Comparison of ENCODE assay signal across 10 cellular contexts in genomic region chr13:22126433-22127021, GRCh38.
DNase-seq lines count a peak whose midpoint lies in the region; ATAC-seq and TF ChIP-seq lines count a peak whose summit lies in the region.
"Had no signal": no experiment of that assay in that cellular context is flagged by ENCODE, and none has a peak within 500 bp of the region (broad histone marks: within the 10 kb centered on the region; RNA-seq: fewer than 3 reads in every experiment).

No MANE protein-coding gene starts in this region.

- H3K36me3 Mint-ChIP-seq in memory B cell = no peaks in the 10 kb centered on the region
- H3K36me3 Mint-ChIP-seq in activated CD4-positive, alpha-beta memory T cell treated with anti-CD3 and anti-CD28 coated beads, Interleukin-2, amount 10 ng/mL, durations not matched to agents 7 days and 5 days (ENCODE audit: low read depth) = peaks cover 4% of the 10 kb centered on the region

- no peak overlapping the region for H3K27ac ChIP-seq in esophagus squamous epithelium

- no peaks in the 10 kb centered on the region for H3K9me3 ChIP-seq in esophagus squamous epithelium

- intact Hi-C loops in esophagus squamous epithelium (cut with DNase I) = no loop called here

- 16 to 33% methylated on average over 1 to 2 of the region's 2 CpGs for WGBS in esophagus squamous epithelium, 2 donors

- peaks cover 3% of the 10 kb centered on the region for H3K9me3 Mint-ChIP-seq in memory B cell
- peaks cover 6% of the 10 kb centered on the region for H3K9me3 Mint-ChIP-seq in activated CD4-positive, alpha-beta memory T cell treated with anti-CD3 and anti-CD28 coated beads, Interleukin-2, amount 10 ng/mL, durations not matched to agents 7 days and 5 days

- no peaks in the 10 kb centered on the region for H3K36me3 ChIP-seq in esophagus squamous epithelium

- ATAC-seq in GM18873 (IDR thresholded peaks at IDR 0.05; ENCODE audit: low FRiP score, unreplicated experiment) (peak; percentile 97), GM21723 (IDR thresholded peaks at IDR 0.05; ENCODE audit: unreplicated experiment) (peak; percentile 96), HG03520 (IDR thresholded peaks at IDR 0.05; ENCODE audit: unreplicated experiment) (peak; percentile 96), memory B cell (ENCODE audit: low read depth) (peak; percentile 100)
- ATAC-seq: SK-N-SH treated with all-trans-retinoic acid at 6 μM for 48 hours had no signal

- CTCF ChIA-PET in activated CD4-positive, alpha-beta memory T cell treated with anti-CD3 and anti-CD28 coated beads, Interleukin-2, amount 10 ng/mL, durations not matched to agents 7 days and 5 days (lab: Charles Lee) = no interaction called here

- no peaks in the 10 kb centered on the region for H3K27me3 ChIP-seq in esophagus squamous epithelium

- no peak for TF ChIP-seq CTCF in esophagus squamous epithelium (IDR thresholded peaks at IDR 0.05)

- no peak overlapping the region for H3K4me3 ChIP-seq in esophagus squamous epithelium

- POLR2A ChIA-PET in activated CD4-positive, alpha-beta memory T cell treated with anti-CD3 and anti-CD28 coated beads, Interleukin-2, amount 10 ng/mL, durations not matched to agents 7 days and 5 days (lab: Charles Lee) = no interaction called here

- H3K4me1 ChIP-seq in esophagus squamous epithelium = peaks cover 0 to 3% (median 0%) of the 10 kb centered on the region in 3 donors

- no peak for TF ChIP-seq POLR2A in esophagus squamous epithelium (IDR thresholded peaks at IDR 0.05)

- H3K27me3 Mint-ChIP-seq in memory B cell = peaks cover 4% of the 10 kb centered on the region
- H3K27me3 Mint-ChIP-seq in activated CD4-positive, alpha-beta memory T cell treated with anti-CD3 and anti-CD28 coated beads, Interleukin-2, amount 10 ng/mL, durations not matched to agents 7 days and 5 days = no peaks in the 10 kb centered on the region

- no peak overlapping the region for H3K27ac Mint-ChIP-seq in memory B cell
- no peak overlapping the region for H3K27ac Mint-ChIP-seq in activated CD4-positive, alpha-beta memory T cell treated with anti-CD3 and anti-CD28 coated beads, Interleukin-2, amount 10 ng/mL, durations not matched to agents 7 days and 5 days

- H3K4me3 Mint-ChIP-seq in memory B cell = no peak overlapping the region
- no peak overlapping the region for H3K4me3 Mint-ChIP-seq in activated CD4-positive, alpha-beta memory T cell treated with anti-CD3 and anti-CD28 coated beads, Interleukin-2, amount 10 ng/mL, durations not matched to agents 7 days and 5 days

- H3K4me1 Mint-ChIP-seq in memory B cell = peaks cover 19% of the 10 kb centered on the region
- peaks cover 24% of the 10 kb centered on the region for H3K4me1 Mint-ChIP-seq in activated CD4-positive, alpha-beta memory T cell treated with anti-CD3 and anti-CD28 coated beads, Interleukin-2, amount 10 ng/mL, durations not matched to agents 7 days and 5 days

- DNase-seq in memory B cell (ENCODE audit: low spot score in 2 of 2) = peak in 1 of 2 donors; percentile 10
- DNase-seq in activated CD4-positive, alpha-beta memory T cell treated with anti-CD3 and anti-CD28 coated beads, Interleukin-2, amount 10 ng/mL, durations not matched to agents 7 days and 5 days = no peak
- no peak for DNase-seq in esophagus squamous epithelium (lab: John Stamatoyannopoulos, UW)
- no peak for DNase-seq in NCI-H82 (lab: John Stamatoyannopoulos, UW)
- no peak for DNase-seq in OCI-M2 (lab: John Stamatoyannopoulos, UW; ENCODE audit: unreplicated experiment)
- DNase-seq: hippocampal formation had no signal
